In the genomic region with DNA sequence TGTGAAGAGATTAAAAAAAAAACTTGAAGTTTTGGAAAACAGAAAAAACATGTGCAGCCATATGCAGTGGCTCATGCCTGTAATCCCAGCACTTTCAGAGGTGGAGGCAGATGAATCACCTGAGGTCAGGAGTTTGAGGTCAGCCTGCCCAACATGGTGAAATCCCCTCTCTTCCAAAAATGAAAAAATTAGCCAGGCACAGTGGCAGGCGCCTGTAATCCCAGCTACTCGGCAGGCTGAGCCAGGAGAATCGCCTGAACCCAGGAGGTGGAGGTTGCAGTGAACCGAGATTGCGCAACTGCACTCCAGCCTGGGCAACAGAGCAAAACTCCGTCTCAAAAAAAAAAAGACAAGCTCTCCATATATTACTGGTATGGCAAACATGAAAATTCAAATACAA, we compare ENCODE assay signal across 1 cellular context.
TF ChIP-seq lines count a peak whose summit lies in the region.

No MANE protein-coding gene starts in this region.

TF ChIP-seq in H1, 55 proteins besides CTCF, POLR2A, EP300 and RAD21:
- peak; percentile 98 for TF ChIP-seq CEBPB (IDR thresholded peaks at IDR 0.05; ENCODE audit: low read depth, low read length)
- TF ChIP-seq RNF2 (IDR thresholded peaks at IDR 0.05; ENCODE audit: borderline replicate concordance, low read depth, low read length, missing control alignments, poor library complexity, severe bottlenecking): no peak
